ENCODE assay signal across 16 cellular contexts in the genomic region with DNA sequence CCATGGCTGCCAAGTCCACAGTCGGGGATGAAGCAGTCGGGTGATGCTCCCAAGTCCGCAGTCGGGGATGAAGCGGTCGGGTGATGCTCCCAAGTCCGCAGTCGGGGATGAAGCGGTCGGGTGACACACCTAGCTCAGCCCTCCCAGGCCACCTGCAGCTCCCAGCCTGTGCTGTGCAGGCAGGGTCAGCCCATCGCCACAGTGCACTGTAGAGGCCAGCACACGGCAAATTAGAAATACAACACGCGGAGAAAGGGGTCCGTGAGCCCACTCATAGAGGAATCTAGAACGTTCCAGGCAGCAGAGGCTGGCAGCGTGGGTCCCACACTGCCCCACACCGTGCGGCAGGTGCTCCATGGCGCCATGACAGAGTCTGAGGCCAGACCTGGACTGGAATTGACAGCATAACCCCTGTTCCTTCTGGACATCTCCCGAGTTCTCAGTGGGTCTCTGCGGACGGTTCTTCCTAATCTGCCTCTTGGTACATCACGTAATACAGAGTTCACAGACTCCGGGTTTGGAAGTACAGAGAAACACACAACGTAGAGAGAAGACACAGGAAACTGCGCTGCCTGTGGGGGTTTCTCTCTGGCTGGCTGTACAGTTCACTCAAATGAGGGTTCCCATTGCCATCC. TPM values are rescaled to one million over a fixed set of nuclear protein-coding genes. Genes with fewer than 3 reads are reported as not detected.
DNase-seq lines count a peak whose midpoint lies in the region; ATAC-seq and TF ChIP-seq lines count a peak whose summit lies in the region.
"Had no signal": no experiment of that assay in that cellular context is flagged by ENCODE, and none has a peak within 500 bp of the region (broad histone marks: within the 10 kb centered on the region; RNA-seq: fewer than 3 reads in every experiment).

No MANE protein-coding gene starts in this region.

- no peaks in the 10 kb centered on the region for H3K4me1 ChIP-seq in H9 (ENCODE audit: insufficient read depth, low read length)
- H3K4me1 ChIP-seq in endodermal cell (ENCODE audit: control insufficient read depth, insufficient read depth, low read length): no peaks in the 10 kb centered on the region

- no peak overlapping the region for H4K8ac ChIP-seq in H9 (replicated peaks; ENCODE audit: insufficient read length, low read depth, low read length)

- H3K14ac ChIP-seq in H9 (ENCODE audit: insufficient read depth, low read length): no peak overlapping the region

- no peak overlapping the region for H2BK120ac ChIP-seq in H9 (ENCODE audit: low read depth, low read length, poor library complexity, severe bottlenecking)

- H3K36me3 ChIP-seq in endodermal cell (ENCODE audit: control insufficient read depth, insufficient read depth, low read length): no peaks in the 10 kb centered on the region

- H3K27ac Mint-ChIP-seq in H9 (peak overlapping the region in 1 of 3 experiments; percentile 16; a peak in 1 of 7 replicates), endodermal cell (no peak overlapping the region), progenitor cell of endocrine pancreas (no peak overlapping the region)
- H3K27ac Mint-ChIP-seq: CD8-positive, alpha-beta T cell; HFFc6 had no signal

- H3K9me3 ChIP-seq in H9 (ENCODE audit: control insufficient read depth, low read depth, low read length): no peaks in the 10 kb centered on the region
- H3K9me3 ChIP-seq in endodermal cell (ENCODE audit: control insufficient read depth, low read length): no peaks in the 10 kb centered on the region

- H4K5ac ChIP-seq in H9 (ENCODE audit: insufficient read length, low read depth, low read length): no peak overlapping the region

- H3K4me2 ChIP-seq in H9 (ENCODE audit: insufficient read depth, insufficient read length, low read length): no peak overlapping the region

- H3T11ph ChIP-seq in H9 (ENCODE audit: low read length): no peak overlapping the region

- H3K9me3 Mint-ChIP-seq in H9 (no peaks in the 10 kb centered on the region), endodermal cell (no peaks in the 10 kb centered on the region), progenitor cell of endocrine pancreas (ENCODE audit: low read depth) (no peaks in the 10 kb centered on the region)
- H3K9me3 Mint-ChIP-seq: CD8-positive, alpha-beta T cell; HFFc6 had no signal

- peak; percentile 21 for DNase-seq in activated CD4-positive, CD25-positive, alpha-beta regulatory T cell treated with anti-CD3 and anti-CD28 coated beads, Interleukin-2, amount 50 U/mL, for 72 hours
- DNase-seq in H9 (peak; percentile 19), endodermal cell (peak; percentile 14), progenitor cell of endocrine pancreas (ENCODE audit: low spot score, unreplicated experiment) (peak; percentile 7), NCI-H1930 (lab: John Stamatoyannopoulos, UW) (no peak), foreskin melanocyte (no peak)
- no peak for DNase-seq in stimulated activated CD4-positive, alpha-beta T cell treated with anti-CD3 and anti-CD28 coated beads, Interleukin-4, amount 100 ng/mL, for 4 hours
- DNase-seq: CD8-positive, alpha-beta T cell; GF-D8; HFFc6; KG1; NCI-H1048; NCI-H2107; NCI-H226 had no signal

- H3K4me3 Mint-ChIP-seq in H9 (no peak overlapping the region), endodermal cell (no peak overlapping the region), progenitor cell of endocrine pancreas (ENCODE audit: low read depth) (no peak overlapping the region)
- H3K4me3 Mint-ChIP-seq: CD8-positive, alpha-beta T cell; HFFc6 had no signal

- no peak overlapping the region for H3K23ac ChIP-seq in H9 (ENCODE audit: insufficient read length, low read depth, low read length)

- H2AK5ac ChIP-seq in H9 (ENCODE audit: insufficient read length, low read length): no peak overlapping the region

- TF ChIP-seq CTCF in H9 (conservative IDR thresholded peaks at IDR 0.05) (no peak), endodermal cell (conservative IDR thresholded peaks at IDR 0.05) (no peak), progenitor cell of endocrine pancreas (IDR thresholded peaks at IDR 0.05; ENCODE audit: unreplicated experiment) (no peak)

- H4K91ac ChIP-seq in H9 (ENCODE audit: insufficient read length, low read depth, low read length): no peak overlapping the region

- no peak overlapping the region for H3K56ac ChIP-seq in H9 (ENCODE audit: insufficient read length, low read depth, low read length)

- no peaks in the 10 kb centered on the region for H3K79me1 ChIP-seq in H9 (ENCODE audit: insufficient read depth, low read depth, low read length, poor library complexity, severe bottlenecking)

- no peaks in the 10 kb centered on the region for H3K36me3 Mint-ChIP-seq in H9 (ENCODE audit: insufficient read depth in 1 of 3, low read depth in 3 of 3)
- no peaks in the 10 kb centered on the region for H3K36me3 Mint-ChIP-seq in endodermal cell (ENCODE audit: low read depth)
- no peaks in the 10 kb centered on the region for H3K36me3 Mint-ChIP-seq in progenitor cell of endocrine pancreas (ENCODE audit: insufficient read depth)
- H3K36me3 Mint-ChIP-seq: CD8-positive, alpha-beta T cell had no signal

- H3K18ac ChIP-seq in H9 (ENCODE audit: insufficient read length, low read depth, low read length): no peak overlapping the region

- WGBS in H9 (ENCODE audit: extremely low coverage, insufficient read length, low lambda C conversion rate): no CpG with 5 or more reads among the region's 27 CpGs
- 90 to 91% methylated on average over 23 to 27 of the region's 27 CpGs for WGBS in endodermal cell (ENCODE audit: insufficient coverage in 1 of 2, insufficient read length in 1 of 2), 2 experiments

- H2BK15ac ChIP-seq in H9 (ENCODE audit: low read depth, low read length): no peak overlapping the region

- peaks cover 24% of the 10 kb centered on the region for H3K27me3 Mint-ChIP-seq in H9 (ENCODE audit: low read depth)
- peaks cover 6% of the 10 kb centered on the region for H3K27me3 Mint-ChIP-seq in endodermal cell (ENCODE audit: insufficient read depth)
- H3K27me3 Mint-ChIP-seq in progenitor cell of endocrine pancreas: peaks cover 3% of the 10 kb centered on the region

- H3K9ac ChIP-seq in H9 (ENCODE audit: extremely low read depth, insufficient read length, low read length) (no peak overlapping the region), endodermal cell (ENCODE audit: extremely low read depth, low read length, poor library complexity, severe bottlenecking) (no peak overlapping the region)

- no peaks in the 10 kb centered on the region for H3K79me2 ChIP-seq in H9 (ENCODE audit: insufficient read depth, low read length)

- no peak for ATAC-seq in activated CD4-positive, CD25-positive, alpha-beta regulatory T cell treated with anti-CD3 and anti-CD28 coated beads, Interleukin-2, amount 50 U/mL, for 24 hours
- ATAC-seq: CD8-positive, alpha-beta T cell had no signal

- H3K27ac ChIP-seq in H9 (ENCODE audit: insufficient read length, low read depth, low read length): no peak overlapping the region
- no peak overlapping the region for H3K27ac ChIP-seq in endodermal cell (ENCODE audit: low read depth, low read length)
- H3K27ac ChIP-seq: 22Rv1 had no signal

- no peak overlapping the region for H3K4me3 ChIP-seq in endodermal cell (ENCODE audit: low read length)

- H2AFZ ChIP-seq in H9 (ENCODE audit: low read length): no peak overlapping the region

- H2BK20ac ChIP-seq in H9 (ENCODE audit: low read depth, low read length, poor library complexity, severe bottlenecking): no peak overlapping the region

- no peak overlapping the region for H3K4ac ChIP-seq in H9 (ENCODE audit: low read depth, low read length)

- no peak overlapping the region for H2BK12ac ChIP-seq in H9 (ENCODE audit: insufficient read length, low read depth, low read length)

- no peaks in the 10 kb centered on the region for H3K23me2 ChIP-seq in H9 (ENCODE audit: insufficient read length, low read depth, low read length, poor library complexity, severe bottlenecking)

- H2BK5ac ChIP-seq in H9 (ENCODE audit: insufficient read length, low read length): no peak overlapping the region

- H3K4me1 Mint-ChIP-seq in H9 (peaks cover 0 to 2% of the 10 kb centered on the region in 2 experiments; a peak in 1 of 4 replicates), endodermal cell (peaks cover 2% of the 10 kb centered on the region), progenitor cell of endocrine pancreas (ENCODE audit: low read depth) (peaks cover 4% of the 10 kb centered on the region)

- no peaks in the 10 kb centered on the region for H3K27me3 ChIP-seq in H9 (ENCODE audit: insufficient read depth, low read length)
- H3K27me3 ChIP-seq in endodermal cell (ENCODE audit: control insufficient read depth, insufficient read depth, low read length, poor library complexity, severe bottlenecking): no peaks in the 10 kb centered on the region

- H4K20me1 ChIP-seq in H9 (ENCODE audit: control insufficient read depth, insufficient read depth, insufficient read length): no peaks in the 10 kb centered on the region

RNA-seq across cellular contexts. Expression of a gene that starts 7.7 kb away (rescaled TPM):
- 36.7 and 37.6 TPM in 2 replicates for total RNA-seq in H9 (2021)
- 10 to 100 TPM; 38.6 to 53.7 TPM for total RNA-seq in endodermal cell
- polyA plus RNA-seq in endodermal cell (2013, experiment 1 of 2): 41.4 TPM
- 38.3 TPM for polyA plus RNA-seq in endodermal cell (2013, experiment 2 of 2)
- 66.5 and 67.3 TPM in 2 replicates for total RNA-seq in progenitor cell of endocrine pancreas

Comparison
In these comparisons a context has a peak if more than half of its experiments do, and no peak if none do; other contexts are left out.
1. DNase-seq: peak in activated CD4-positive, CD25-positive, alpha-beta regulatory T cell treated with anti-CD3 and anti-CD28 coated beads, Interleukin-2, amount 50 U/mL, for 72 hours (single experiment), H9 (single experiment), endodermal cell (single experiment) and progenitor cell of endocrine pancreas (single experiment); none in NCI-H1930 (0 of 2), foreskin melanocyte (single experiment) and stimulated activated CD4-positive, alpha-beta T cell treated with anti-CD3 and anti-CD28 coated beads, Interleukin-4, amount 100 ng/mL, for 4 hours (0 of 2).